Comparison of ENCODE assay signal across 1 cellular context in genomic region chr13:30738526-30738925, GRCh38.
TF ChIP-seq lines count a peak whose summit lies in the region.

No MANE protein-coding gene starts in this region.

TF ChIP-seq in HepG2, 621 proteins besides CTCF, POLR2A, EP300 and RAD21:
- TF ChIP-seq TBX2 (CRISPR knock-in tag; IDR thresholded peaks at IDR 0.05; ENCODE audit: borderline replicate concordance) (no peak), ZNF12 (CRISPR knock-in tag; IDR thresholded peaks at IDR 0.05) (no peak), ZNF761 (CRISPR knock-in tag; conservative IDR thresholded peaks at IDR 0.05) (no peak), ZNF451 (CRISPR knock-in tag; IDR thresholded peaks at IDR 0.05) (no peak), KLF13 (CRISPR knock-in tag; IDR thresholded peaks at IDR 0.05) (no peak), SAFB2 (CRISPR knock-in tag; IDR thresholded peaks at IDR 0.05; ENCODE audit: borderline replicate concordance, low read depth) (no peak), ZBTB4 (CRISPR knock-in tag; IDR thresholded peaks at IDR 0.05; ENCODE audit: borderline replicate concordance) (no peak), ZNF639 (CRISPR knock-in tag; conservative IDR thresholded peaks at IDR 0.05) (no peak), MLX (CRISPR knock-in tag; IDR thresholded peaks at IDR 0.05) (no peak), CBX5 (CRISPR knock-in tag; IDR thresholded peaks at IDR 0.05; ENCODE audit: borderline replicate concordance) (no peak), RBM22 (optimal IDR thresholded peaks at IDR 0.05; ENCODE audit: low read length) (no peak), ZNF17 (CRISPR knock-in tag; IDR thresholded peaks at IDR 0.05) (no peak), ZBTB20 (CRISPR knock-in tag; IDR thresholded peaks at IDR 0.05; ENCODE audit: borderline replicate concordance, low read depth) (no peak), DNMT1 (CRISPR knock-in tag; IDR thresholded peaks at IDR 0.05) (no peak), FOXC1 (CRISPR knock-in tag; IDR thresholded peaks at IDR 0.05; ENCODE audit: borderline replicate concordance) (no peak), ZBTB39 (CRISPR knock-in tag; IDR thresholded peaks at IDR 0.05) (no peak), NFKB2 (CRISPR knock-in tag; IDR thresholded peaks at IDR 0.05; ENCODE audit: borderline replicate concordance) (no peak)
